33 cellular contexts compared by ENCODE assay signal in the genomic region with DNA sequence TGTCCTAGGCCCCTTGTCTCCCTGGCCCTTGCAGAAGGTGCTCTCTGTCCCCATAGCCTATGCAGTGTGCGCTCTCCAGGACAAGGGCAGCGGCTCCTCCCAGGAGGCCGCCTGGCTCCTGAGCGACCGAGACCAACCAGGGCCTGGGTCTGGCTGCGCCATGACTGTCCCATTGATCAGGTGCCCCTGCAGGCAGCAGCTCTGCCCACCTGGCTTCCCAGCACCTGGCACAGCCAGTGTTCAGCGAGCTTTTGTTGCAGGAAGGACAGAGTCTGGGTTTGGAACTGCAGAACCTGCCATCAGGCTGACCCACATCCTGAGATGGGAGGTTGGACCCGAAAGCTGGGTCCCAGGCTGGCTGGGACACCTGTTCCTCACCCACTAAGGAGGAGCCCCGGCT.
"Had no signal": no experiment of that assay in that cellular context is flagged by ENCODE, and none has a peak within 500 bp of the region (broad histone marks: within the 10 kb centered on the region; RNA-seq: fewer than 3 reads in every experiment).

No MANE protein-coding gene starts in this region.

- H3K4me1 ChIP-seq: esophagus muscularis mucosa, foreskin keratinocyte, heart left ventricle, lower lobe of right lung, psoas muscle, sigmoid colon, uterus had no signal

- H3K4me3 Mint-ChIP-seq: activated CD4-positive, alpha-beta memory T cell treated with anti-CD3 and anti-CD28 coated beads for 36 hours; activated naive CD4-positive, alpha-beta T cell treated with anti-CD3 and anti-CD28 coated beads, Interleukin-2, amount 50 U/mL, for 24 hours; activated T-cell treated with anti-CD3 and anti-CD28 coated beads, Interleukin-2, amount 50 U/mL, for 72 hours; central memory CD8-positive, alpha-beta T cell; immature natural killer cell; nephron; stimulated activated effector memory CD8-positive, alpha-beta T cell treated with anti-CD3 and anti-CD28 coated beads, Interleukin-12 subunit alpha, Interleukin-12 subunit beta, amount 100 ng/mL, for 72 hours; stimulated activated naive CD8-positive, alpha-beta T cell treated with anti-CD3 and anti-CD28 coated beads, Interleukin-15, Interleukin-2, amounts not matched to agents 100 ng/mL and 50 ng/mL, for 24 hours; T-helper 17 cell had no signal

- H3K27ac ChIP-seq: esophagus muscularis mucosa, foreskin keratinocyte, heart left ventricle, lower lobe of right lung, ovary, psoas muscle, sigmoid colon, thoracic aorta, uterus, WERI-Rb-1 had no signal

- H3K9me3 Mint-ChIP-seq: activated CD4-positive, alpha-beta memory T cell treated with anti-CD3 and anti-CD28 coated beads for 36 hours; activated naive CD4-positive, alpha-beta T cell treated with anti-CD3 and anti-CD28 coated beads, Interleukin-2, amount 50 U/mL, for 24 hours; central memory CD8-positive, alpha-beta T cell; stimulated activated naive CD8-positive, alpha-beta T cell treated with anti-CD3 and anti-CD28 coated beads, Interleukin-15, Interleukin-2, amounts not matched to agents 100 ng/mL and 50 ng/mL, for 24 hours had no signal

- ATAC-seq: activated CD4-positive, CD25-positive, alpha-beta regulatory T cell treated with anti-CD3 and anti-CD28 coated beads, Interleukin-2, amount 50 U/mL, for 24 hours; activated T-cell treated with anti-CD3 and anti-CD28 coated beads, Interleukin-2, amount 50 U/mL, for 72 hours; foreskin keratinocyte; heart left ventricle; left lobe of liver; lower lobe of right lung; psoas muscle; stimulated activated effector memory CD8-positive, alpha-beta T cell treated with anti-CD3 and anti-CD28 coated beads, Interleukin-12 subunit alpha, Interleukin-12 subunit beta, amount 100 ng/mL, for 72 hours; T-helper 17 cell had no signal

- H3K4me3 ChIP-seq: esophagus muscularis mucosa, heart left ventricle, lower lobe of right lung, ovary, psoas muscle, sigmoid colon, thoracic aorta, uterus had no signal

- H3K4me1 Mint-ChIP-seq: activated naive CD4-positive, alpha-beta T cell treated with anti-CD3 and anti-CD28 coated beads, Interleukin-2, amount 50 U/mL, for 24 hours; central memory CD8-positive, alpha-beta T cell; immature natural killer cell; T-helper 17 cell had no signal

- H3K36me3 Mint-ChIP-seq: activated CD4-positive, alpha-beta memory T cell treated with anti-CD3 and anti-CD28 coated beads for 36 hours; activated naive CD4-positive, alpha-beta T cell treated with anti-CD3 and anti-CD28 coated beads, Interleukin-2, amount 50 U/mL, for 24 hours; stimulated activated effector memory CD8-positive, alpha-beta T cell treated with anti-CD3 and anti-CD28 coated beads, Interleukin-12 subunit alpha, Interleukin-12 subunit beta, amount 100 ng/mL, for 72 hours had no signal

- DNase-seq: activated CD4-positive, alpha-beta memory T cell treated with anti-CD3 and anti-CD28 coated beads for 36 hours; activated CD4-positive, alpha-beta T cell treated with anti-CD3 and anti-CD28 coated beads for 48 hours; activated gamma-delta T cell; activated T-cell treated with anti-CD3 and anti-CD28 coated beads, Interleukin-2, amount 50 U/mL, for 72 hours; dermis blood vessel endothelial cell; effector CD4-positive, alpha-beta T cell; foreskin keratinocyte; hypothalamus; immature natural killer cell; lower lobe of right lung; mesenchymal stem cell; ovary; psoas muscle; sigmoid colon; small intestine; stimulated activated CD4-positive, alpha-beta T cell treated with anti-CD3 and anti-CD28 coated beads, Interleukin-4, amount 100 ng/mL, for 24 hours; T-helper 17 cell; T1000; trophoblast cell; uterus; WERI-Rb-1 had no signal

- H3K9me3 ChIP-seq: lower lobe of right lung, uterus had no signal

- H3K36me3 ChIP-seq: esophagus muscularis mucosa, heart left ventricle, lower lobe of right lung, ovary, sigmoid colon, thoracic aorta, uterus, WERI-Rb-1 had no signal

- H3K27ac Mint-ChIP-seq: activated CD4-positive, alpha-beta memory T cell treated with anti-CD3 and anti-CD28 coated beads for 36 hours; activated naive CD4-positive, alpha-beta T cell treated with anti-CD3 and anti-CD28 coated beads, Interleukin-2, amount 50 U/mL, for 24 hours; activated T-cell treated with anti-CD3 and anti-CD28 coated beads, Interleukin-2, amount 50 U/mL, for 72 hours; immature natural killer cell; stimulated activated effector memory CD8-positive, alpha-beta T cell treated with anti-CD3 and anti-CD28 coated beads, Interleukin-12 subunit alpha, Interleukin-12 subunit beta, amount 100 ng/mL, for 72 hours; stimulated activated naive CD8-positive, alpha-beta T cell treated with anti-CD3 and anti-CD28 coated beads, Interleukin-15, Interleukin-2, amounts not matched to agents 100 ng/mL and 50 ng/mL, for 24 hours; T-helper 17 cell had no signal

- FAIRE-seq: bronchial epithelial cell, colon, small intestine had no signal
